ENCODE assay signal across 23 cellular contexts in genomic region chr12:120736404-120737331, GRCh38.
"Had no signal": no experiment of that assay in that cellular context is flagged by ENCODE, and none has a peak within 500 bp of the region (broad histone marks: within the 10 kb centered on the region; RNA-seq: fewer than 3 reads in every experiment).

No MANE protein-coding gene starts in this region.

- H3K4me3 ChIP-seq: adrenal gland, body of pancreas, coronary artery, sigmoid colon, tibial artery had no signal

- ATAC-seq: body of pancreas had no signal

- H3K9me3 Mint-ChIP-seq: activated naive CD4-positive, alpha-beta T cell treated with anti-CD3 and anti-CD28 coated beads, Interleukin-2, amount 50 U/mL, for 24 hours had no signal

- FAIRE-seq: endometrium had no signal

- H3K9me3 ChIP-seq: adrenal gland, body of pancreas, sigmoid colon, tibial artery had no signal

- DNase-seq: activated CD4-positive, alpha-beta T cell treated with anti-CD3 and anti-CD28 coated beads for 1 hour; activated CD8-positive, alpha-beta memory T cell treated with anti-CD3 and anti-CD28 coated beads for 24 hours; activated CD8-positive, alpha-beta memory T cell treated with anti-CD3 and anti-CD28 coated beads, Interleukin-2, amount 50 U/mL, for 48 hours; activated effector memory CD4-positive, alpha-beta T cell treated with anti-CD3 and anti-CD28 coated beads, Interleukin-2, amount 50 U/mL, for 16 hours; activated T-cell treated with anti-CD3 and anti-CD28 coated beads, Interleukin-2, amount 50 U/mL, for 48 hours; adrenal gland; body of pancreas; central memory CD4-positive, alpha-beta T cell; erythroblast; foreskin melanocyte; glutamatergic neuron; hippocampal formation; islet precursor cell; midbrain; sigmoid colon; stimulated activated naive CD4-positive, alpha-beta T cell; substantia nigra; T-helper 2 cell; tibial artery had no signal

- H3K27ac Mint-ChIP-seq: activated naive CD4-positive, alpha-beta T cell treated with anti-CD3 and anti-CD28 coated beads, Interleukin-2, amount 50 U/mL, for 24 hours had no signal

- H3K27ac ChIP-seq: adrenal gland, body of pancreas, coronary artery, sigmoid colon, tibial artery, VCaP had no signal

- H3K4me3 Mint-ChIP-seq: activated naive CD4-positive, alpha-beta T cell treated with anti-CD3 and anti-CD28 coated beads, Interleukin-2, amount 50 U/mL, for 24 hours had no signal

- H3K27me3 ChIP-seq: adrenal gland, body of pancreas, sigmoid colon, tibial artery had no signal

- H3K27me3 Mint-ChIP-seq: activated naive CD4-positive, alpha-beta T cell treated with anti-CD3 and anti-CD28 coated beads, Interleukin-2, amount 50 U/mL, for 24 hours had no signal

- H3K4me1 ChIP-seq: adrenal gland, sigmoid colon, tibial artery had no signal

- H3K4me1 Mint-ChIP-seq: activated naive CD4-positive, alpha-beta T cell treated with anti-CD3 and anti-CD28 coated beads, Interleukin-2, amount 50 U/mL, for 24 hours had no signal
